1 cellular context compared by ENCODE assay signal in genomic region chr19:45038931-45039893, GRCh38.
TF ChIP-seq lines count a peak whose summit lies in the region.

CLASRP (plus strand) TSS chr19:45039045; CDS start chr19:45040213, 1,168 bp downstream.

TF ChIP-seq in K562, 482 proteins besides CTCF, POLR2A, EP300 and RAD21 (continued from another document and continues in another):
- TF ChIP-seq PCBP1 (IDR thresholded peaks at IDR 0.05; ENCODE audit: low read depth, low read length, poor library complexity, severe bottlenecking) (peak; percentile 70), RBBP5 (IDR thresholded peaks at IDR 0.05; ENCODE audit: borderline replicate concordance, insufficient read depth, low read length, poor library complexity, severe bottlenecking) (peak; percentile 90), U2AF1 (optimal IDR thresholded peaks at IDR 0.05; ENCODE audit: low read depth, low read length) (peak; percentile 49), TRIM25 (IDR thresholded peaks at IDR 0.05; ENCODE audit: borderline replicate concordance) (0 out of 2 replicates have a peak, but pooled peaks have one; percentile 73), SMARCA4 (IDR thresholded peaks at IDR 0.05) (0 out of 2 replicates have a peak, but pooled peaks have one; percentile 55), ZFX (CRISPR knock-in tag; IDR thresholded peaks at IDR 0.05) (peak; percentile 98), ETV5 (CRISPR knock-in tag; IDR thresholded peaks at IDR 0.05; ENCODE audit: low read depth) (peak; percentile 78; the same call in 1 of the 2 replicates), CSDE1 (IDR thresholded peaks at IDR 0.05) (no peak), ATF1 (CRISPR knock-in tag; IDR thresholded peaks at IDR 0.05) (no peak), ATF1 (tag; IDR thresholded peaks at IDR 0.05) (peak; percentile 83), GTF2B (IDR thresholded peaks at IDR 0.05; ENCODE audit: extremely low read depth, insufficient read length) (no peak), NKRF (IDR thresholded peaks at IDR 0.05; ENCODE audit: borderline replicate concordance) (peak; percentile 91), EP400 (IDR thresholded peaks at IDR 0.05) (peak; percentile 94), ETV1 (tag; conservative IDR thresholded peaks at IDR 0.05; ENCODE audit: low read depth) (peak; percentile 70), EGR1 (conservative IDR thresholded peaks at IDR 0.05) (peak; percentile 31), MAX (CRISPR knock-in tag; IDR thresholded peaks at IDR 0.05) (peak; percentile 47), LCOR (CRISPR knock-in tag; IDR thresholded peaks at IDR 0.05) (peak; percentile 55; the same call in 1 of the 2 replicates), RAD51 (IDR thresholded peaks at IDR 0.05; ENCODE audit: borderline replicate concordance, low read depth) (no peak), DIDO1 (tag; IDR thresholded peaks at IDR 0.05; ENCODE audit: low read depth) (peak; percentile 61; the same call in 1 of the 2 replicates), TGIF2 (CRISPR knock-in tag; IDR thresholded peaks at IDR 0.05) (no peak), HMGN3 (IDR thresholded peaks at IDR 0.05; ENCODE audit: borderline replicate concordance, extremely low read depth, insufficient read length, low read depth, low read length) (peak; percentile 88), SUPT5H (IDR thresholded peaks at IDR 0.05) (peak; percentile 97), HDGF (IDR thresholded peaks at IDR 0.05) (peak; percentile 88; the same call in 1 of the 2 replicates), ZNF263 (CRISPR knock-in tag; IDR thresholded peaks at IDR 0.05; ENCODE audit: borderline replicate concordance) (peak; percentile 25; the same call in 1 of the 2 replicates), DPF2 (IDR thresholded peaks at IDR 0.05) (peak; percentile 35; the same call in 1 of the 2 replicates), HNRNPLL (IDR thresholded peaks at IDR 0.05; ENCODE audit: low read depth, low read length, poor library complexity, severe bottlenecking) (peak; percentile 39), ZBTB9 (CRISPR knock-in tag; IDR thresholded peaks at IDR 0.05) (0 out of 2 replicates have a peak, but pooled peaks have one; percentile 46), CBX1 (IDR thresholded peaks at IDR 0.05; ENCODE audit: low read depth) (peak; percentile 41; the same call in 1 of the 2 replicates), ZNF232 (CRISPR knock-in tag; IDR thresholded peaks at IDR 0.05) (0 out of 2 replicates have a peak, but pooled peaks have one; percentile 63), MNT (conservative IDR thresholded peaks at IDR 0.05) (peak; percentile 88 to 93), HDAC1 (IDR thresholded peaks at IDR 0.05) (peak in 1 of 2 experiments; percentile 93; a peak in 2 of 4 replicates), ZBTB11 (CRISPR knock-in tag; IDR thresholded peaks at IDR 0.05) (peak in 2 of 3 experiments; percentile 60 to 65; a peak in 3 of 6 replicates), SIN3A (IDR thresholded peaks at IDR 0.05; ENCODE audit: borderline replicate concordance in 2 of 2, control insufficient read depth in 1 of 2, low read depth in 2 of 2, low read length in 2 of 2) (peak; percentile 89 to 93; a peak in 3 of 4 replicates), ZNF76 (CRISPR knock-in tag; IDR thresholded peaks at IDR 0.05; ENCODE audit: borderline replicate concordance) (no peak), C11orf30 (IDR thresholded peaks at IDR 0.05; ENCODE audit: low read depth) (peak; percentile 65), ZNF224 (CRISPR knock-in tag; IDR thresholded peaks at IDR 0.05) (0 out of 2 replicates have a peak, but pooled peaks have one; percentile 17), PBX2 (CRISPR knock-in tag; IDR thresholded peaks at IDR 0.05; ENCODE audit: low read depth) (0 out of 2 replicates have a peak, but pooled peaks have one; percentile 11), PBX2 (tag; conservative IDR thresholded peaks at IDR 0.05; ENCODE audit: low read depth) (no peak), MYC (IDR thresholded peaks at IDR 0.05; ENCODE audit: low read depth, low read length) (peak; percentile 84; the same call in 1 of the 2 replicates), MYC (CRISPR knock-in tag; IDR thresholded peaks at IDR 0.05; ENCODE audit: borderline replicate concordance, low read depth) (peak; percentile 68; the same call in 1 of the 2 replicates), CGGBP1 (CRISPR knock-in tag; IDR thresholded peaks at IDR 0.05) (no peak), ZMIZ1 (IDR thresholded peaks at IDR 0.05; ENCODE audit: low read depth in 2 of 2, low read length in 2 of 2) (peak in 1 of 2 experiments; percentile 42; a peak in 1 of 4 replicates), POLR2G (IDR thresholded peaks at IDR 0.05; ENCODE audit: low read depth, low read length) (peak; percentile 97), ZZZ3 (IDR thresholded peaks at IDR 0.05) (peak; percentile 71; the same call in 1 of the 2 replicates), HDAC6 (IDR thresholded peaks at IDR 0.05; ENCODE audit: low read depth, low read length) (no peak)
